Comparison of ENCODE assay signal across 32 cellular contexts in genomic region chr14:44889600-44890479, GRCh38.
"Had no signal": no experiment of that assay in that cellular context is flagged by ENCODE, and none has a peak within 500 bp of the region (broad histone marks: within the 10 kb centered on the region; RNA-seq: fewer than 3 reads in every experiment).

No MANE protein-coding gene starts in this region.

- H3K27me3 Mint-ChIP-seq: activated naive CD8-positive, alpha-beta T cell treated with anti-CD3 and anti-CD28 coated beads for 36 hours; brain had no signal

- H3K27ac ChIP-seq: adrenal gland, foreskin keratinocyte, heart left ventricle, left ventricle myocardium inferior, pancreas, prostate gland, sigmoid colon, thoracic aorta, WERI-Rb-1 had no signal

- H3K36me3 ChIP-seq: adrenal gland, heart left ventricle, left ventricle myocardium inferior, pancreas, prostate gland, sigmoid colon, thoracic aorta, WERI-Rb-1 had no signal

- H3K27ac Mint-ChIP-seq: activated naive CD4-positive, alpha-beta T cell treated with anti-CD3 and anti-CD28 coated beads for 36 hours; activated naive CD8-positive, alpha-beta T cell treated with anti-CD3 and anti-CD28 coated beads for 36 hours; activated T-helper 1 cell treated with anti-CD3 and anti-CD28 coated beads, Interleukin-12 subunit alpha, Interleukin-12 subunit beta, Interleukin-2, Interleukin-4 antibody, amounts not matched to agents 30 ng/mL and 10 ng/mL and 1 ng/mL, durations not matched to agents 14 hours and 24 hours and 36 hours; brain; dendritic cell treated with granulocyte-macrophage colony-stimulating factor and Interleukin-4, amounts not matched to agents 40 ng/mL and 50 ng/mL, for 4 days; endodermal cell; nephron; T-helper 1 cell treated with Interleukin-12 subunit alpha and Interleukin-12 subunit beta and Interleukin-4 antibody, amounts not matched to agents 30 μg/mL and 1 μg/mL, for 36 hours had no signal

- DNase-seq: activated CD4-positive, alpha-beta T cell treated with anti-CD3 and anti-CD28 coated beads for 48 hours; activated CD4-positive, alpha-beta T cell treated with anti-CD3 and anti-CD28 coated beads, Interleukin-2, amount 50 U/mL, for 48 hours; activated CD8-positive, alpha-beta memory T cell treated with anti-CD3 and anti-CD28 coated beads, Interleukin-2, amount 50 U/mL, for 4 hours; activated effector memory CD4-positive, alpha-beta T cell treated with anti-CD3 and anti-CD28 coated beads, Interleukin-2, amount 50 U/mL, for 16 hours; activated naive CD4-positive, alpha-beta T cell treated with anti-CD3 and anti-CD28 coated beads for 36 hours; activated naive CD8-positive, alpha-beta T cell treated with anti-CD3 and anti-CD28 coated beads for 36 hours; activated T-cell treated with anti-CD3 and anti-CD28 coated beads, Interleukin-2, amount 50 U/mL, for 1 hour; adrenal gland; aorta; central memory CD4-positive, alpha-beta T cell; endodermal cell; foreskin keratinocyte; heart left ventricle; left ventricle myocardium inferior; pancreas; retina; sigmoid colon; stimulated activated CD4-positive, alpha-beta T cell treated with anti-CD3 and anti-CD28 coated beads, Interleukin-15, amount 100 ng/mL, for 24 hours; stimulated activated CD4-positive, alpha-beta T cell treated with anti-CD3 and anti-CD28 coated beads, Interleukin-2, amount 100 ng/mL, for 24 hours; stimulated activated naive CD8-positive, alpha-beta T cell treated with anti-CD3 and anti-CD28 coated beads, Interleukin-15, Interleukin-2, amounts not matched to agents 100 U/mL and 50 U/mL, for 24 hours; T1000; trophoblast cell; WERI-Rb-1 had no signal

- H3K4me3 Mint-ChIP-seq: activated naive CD4-positive, alpha-beta T cell treated with anti-CD3 and anti-CD28 coated beads for 36 hours; activated naive CD8-positive, alpha-beta T cell treated with anti-CD3 and anti-CD28 coated beads for 36 hours; activated T-helper 1 cell treated with anti-CD3 and anti-CD28 coated beads, Interleukin-12 subunit alpha, Interleukin-12 subunit beta, Interleukin-2, Interleukin-4 antibody, amounts not matched to agents 30 ng/mL and 10 ng/mL and 1 ng/mL, durations not matched to agents 14 hours and 24 hours and 36 hours; brain; dendritic cell treated with granulocyte-macrophage colony-stimulating factor and Interleukin-4, amounts not matched to agents 40 ng/mL and 50 ng/mL, for 4 days; endodermal cell; nephron; T-helper 1 cell treated with Interleukin-12 subunit alpha and Interleukin-12 subunit beta and Interleukin-4 antibody, amounts not matched to agents 30 μg/mL and 1 μg/mL, for 36 hours had no signal

- H3K4me1 ChIP-seq: adrenal gland, foreskin keratinocyte, heart left ventricle, left ventricle myocardium inferior, pancreas, prostate gland, sigmoid colon had no signal

- H3K36me3 Mint-ChIP-seq: brain had no signal

- H3K9me3 ChIP-seq: adrenal gland, heart left ventricle, pancreas, prostate gland, sigmoid colon, thoracic aorta had no signal

- H3K9me3 Mint-ChIP-seq: activated naive CD4-positive, alpha-beta T cell treated with anti-CD3 and anti-CD28 coated beads for 36 hours; endodermal cell had no signal

- H3K4me3 ChIP-seq: adrenal gland, heart left ventricle, left ventricle myocardium inferior, pancreas, prostate gland, sigmoid colon, thoracic aorta had no signal

- H3K4me1 Mint-ChIP-seq: brain, endodermal cell, nephron had no signal

- H3K27me3 ChIP-seq: adrenal gland, foreskin keratinocyte, heart left ventricle, pancreas, sigmoid colon had no signal

- ATAC-seq: activated CD4-positive, CD25-positive, alpha-beta regulatory T cell treated with anti-CD3 and anti-CD28 coated beads, Interleukin-2, amount 50 U/mL, for 24 hours; esophagus mucosa; foreskin keratinocyte; heart left ventricle; pancreas; stimulated activated naive CD8-positive, alpha-beta T cell treated with anti-CD3 and anti-CD28 coated beads, Interleukin-15, Interleukin-2, amounts not matched to agents 100 U/mL and 50 U/mL, for 24 hours had no signal
